Comparison of ENCODE assay signal across 8 cellular contexts in genomic region chrX:102599950-102600579, GRCh38. TPM values are rescaled to one million over a fixed set of nuclear protein-coding genes. Genes with fewer than 3 reads are reported as not detected.
DNase-seq lines count a peak whose midpoint lies in the region; ATAC-seq, FAIRE-seq and TF ChIP-seq lines count a peak whose summit lies in the region.

No MANE protein-coding gene starts in this region.

- peaks cover 9% of the 10 kb centered on the region; the same call in 1 of the 3 replicates for H3K36me3 ChIP-seq in K562 (ENCODE audit: control insufficient read depth, insufficient read depth, low read length)
- H3K36me3 ChIP-seq in kidney epithelial cell (ENCODE audit: control insufficient read depth, insufficient read depth, low read length) = no peaks in the 10 kb centered on the region

- in situ Hi-C loops in KBM-7 (cut with MboI; ENCODE audit: low pct_unique_long_range_greater_than_20kb, low sequenced_read_pairs) (no loop called here), K562 (cut with MboI) (no loop called here)

- H3K4me3 ChIP-seq in K562 (peak overlapping the region; percentile 50), kidney epithelial cell (ENCODE audit: low read depth, low read length) (peak overlapping the region; percentile 59)

- intact Hi-C loops in CD14-positive monocyte (cut with micrococcal nuclease) (no loop called here), K562 (cut with micrococcal nuclease) (loop anchor here (10.0 kb wide), 1 partner anchor 115 kb away; the partner anchor contains the start of gene GPRASP2)

- H3K27me3 ChIP-seq in K562 (ENCODE audit: control insufficient read depth in 2 of 2, insufficient read depth in 2 of 2, low read length in 2 of 2) (no peaks in the 10 kb centered on the region), kidney epithelial cell (ENCODE audit: control insufficient read depth, insufficient read depth, low read length) (no peaks in the 10 kb centered on the region)

- TF ChIP-seq CTCF in CD14-positive monocyte (IDR thresholded peaks at IDR 0.05) (no peak), K562 (IDR thresholded peaks at IDR 0.05 in 2 of 3, conservative IDR thresholded peaks at IDR 0.05 in 1 of 3; ENCODE audit: insufficient read depth in 2 of 3, low read depth in 1 of 3, low read length in 3 of 3) (no peak), kidney epithelial cell (IDR thresholded peaks at IDR 0.05; ENCODE audit: insufficient read depth, low read length, poor library complexity, severe bottlenecking) (no peak), GM10248 (IDR thresholded peaks at IDR 0.05; ENCODE audit: control extremely low read depth, extremely low read depth, low read depth, missing control alignments) (no peak)

- H4K20me1 ChIP-seq in K562 (replicated peaks; ENCODE audit: control insufficient read depth, insufficient read depth, low read length) = no peaks in the 10 kb centered on the region

- CTCF ChIA-PET in K562 (lab: Yijun Ruan, JAX; ENCODE audit: low intra/inter-chr PET ratio) (no interaction called here), GM10248 (lab: Yijun Ruan, JAX) (no interaction called here)

- H3K27me3 Mint-ChIP-seq in CD14-positive monocyte (ENCODE audit: low read depth in 3 of 3) = peaks cover 0 to 4% (median 4%) of the 10 kb centered on the region in 3 donors
- no peaks in the 10 kb centered on the region for H3K27me3 Mint-ChIP-seq in stimulated activated naive CD8-positive, alpha-beta T cell treated with anti-CD3 and anti-CD28 coated beads, Interleukin-15, amount 100 ng/mL, for 72 hours

- DNase-seq in CD14-positive monocyte (ENCODE audit: low spot score) (no peak), KBM-7 (peak; percentile 46), K562 (ENCODE audit: extremely low read depth in 1 of 4, low spot score in 3 of 4) (peak in 2 of 4 experiments; percentile 4 to 8), kidney epithelial cell (ENCODE audit: low read depth) (no peak), GM10248 (ENCODE audit: extremely low spot score) (no peak)
- no peak for DNase-seq in stimulated activated naive CD8-positive, alpha-beta T cell treated with anti-CD3 and anti-CD28 coated beads, Interleukin-15, amount 100 ng/mL, for 72 hours

- H3K9me3 ChIP-seq in K562 (replicated peaks; ENCODE audit: control insufficient read depth, insufficient read depth, low read depth, low read length) = no peaks in the 10 kb centered on the region

- WGBS in K562 (ENCODE audit: insufficient coverage, low coverage, missing lambda C conversion rate) = 4% methylated on average over 5 of the region's 6 CpGs

- H3K27ac ChIP-seq in K562 (ENCODE audit: extremely low read depth, low read depth, low read length) = peak overlapping the region; percentile 69

- ATAC-seq in GM21367 (IDR thresholded peaks at IDR 0.05; ENCODE audit: unreplicated experiment) (peak; percentile 3), K562 (peak; percentile 42), HG03108 (IDR thresholded peaks at IDR 0.05; ENCODE audit: unreplicated experiment) (no peak)
- no peak for ATAC-seq in stimulated activated naive CD8-positive, alpha-beta T cell treated with anti-CD3 and anti-CD28 coated beads, Interleukin-15, amount 100 ng/mL, for 72 hours

- H3K79me2 ChIP-seq in K562 (ENCODE audit: control insufficient read depth, insufficient read depth, low read length) = peaks cover 11% of the 10 kb centered on the region; the same call in 1 of the 3 replicates

- H3K9me1 ChIP-seq in K562 (ENCODE audit: control insufficient read depth, insufficient read depth, low read length) = no peaks in the 10 kb centered on the region

- H3K36me3 Mint-ChIP-seq in CD14-positive monocyte = peaks cover 7 to 13% of the 10 kb centered on the region in 2 donors

- POLR2A ChIA-PET in K562 (lab: Yijun Ruan, JAX) = interaction anchor here (0.5 to 1.1 kb wide), 4 partner anchors 50 to 231 kb away, joined by 3 to 4 read pairs (median 3); no protein-coding TSS in a partner anchor
- POLR2A ChIA-PET in GM10248 (lab: Yijun Ruan, JAX) = no interaction called here

- TF ChIP-seq EP300 in K562 (IDR thresholded peaks at IDR 0.05; ENCODE audit: low read length) = no peak

- TSS peak; percentile 68 for BruUV-seq in K562 (replicated peaks; lab: Mats Ljungman, UMichigan)

- H3K4me2 ChIP-seq in K562 (ENCODE audit: insufficient read depth, low read length) = peak overlapping the region; percentile 88

- H3K9ac ChIP-seq in K562 (ENCODE audit: insufficient read depth in 1 of 2, low read depth in 2 of 2, low read length in 2 of 2) = peak overlapping the region; percentile 79 to 93; a peak in 3 of 4 replicates

- no peak for TF ChIP-seq POLR2A in K562 (conservative IDR thresholded peaks at IDR 0.05)

- H3K9me3 Mint-ChIP-seq in CD14-positive monocyte = no peaks in the 10 kb centered on the region
- no peaks in the 10 kb centered on the region for H3K9me3 Mint-ChIP-seq in stimulated activated naive CD8-positive, alpha-beta T cell treated with anti-CD3 and anti-CD28 coated beads, Interleukin-15, amount 100 ng/mL, for 72 hours

- no peaks in the 10 kb centered on the region for H3K4me1 ChIP-seq in K562 (replicated peaks in 1 of 2; ENCODE audit: control insufficient read depth in 2 of 2, insufficient read depth in 2 of 2, low read length in 2 of 2)

- peaks cover 25% of the 10 kb centered on the region for H3K4me1 Mint-ChIP-seq in CD14-positive monocyte
- H3K4me1 Mint-ChIP-seq in stimulated activated naive CD8-positive, alpha-beta T cell treated with anti-CD3 and anti-CD28 coated beads, Interleukin-15, amount 100 ng/mL, for 72 hours = peaks cover 17% of the 10 kb centered on the region

- no peak for FAIRE-seq in K562 (lab: Jason Lieb, UNC)

- H3K27ac Mint-ChIP-seq in CD14-positive monocyte = peak overlapping the region; percentile 15 to 96 (median 91)
- H3K27ac Mint-ChIP-seq in stimulated activated naive CD8-positive, alpha-beta T cell treated with anti-CD3 and anti-CD28 coated beads, Interleukin-15, amount 100 ng/mL, for 72 hours = peak overlapping the region; percentile 99

- H3K4me3 Mint-ChIP-seq in CD14-positive monocyte = peak overlapping the region; percentile 99 to 100
- peak overlapping the region; percentile 99 to 100 for H3K4me3 Mint-ChIP-seq in stimulated activated naive CD8-positive, alpha-beta T cell treated with anti-CD3 and anti-CD28 coated beads, Interleukin-15, amount 100 ng/mL, for 72 hours

- H2AFZ ChIP-seq in K562 (ENCODE audit: low read depth, low read length) = peak overlapping the region; percentile 91

- no peak for TF ChIP-seq RAD21 in K562 (CRISPR knock-in tag; conservative IDR thresholded peaks at IDR 0.05 in 1 of 2, IDR thresholded peaks at IDR 0.05 in 1 of 2)

TF ChIP-seq in K562, 482 proteins besides CTCF, POLR2A, EP300 and RAD21 (continues in another document):
- TF ChIP-seq FOXK1 (CRISPR knock-in tag; IDR thresholded peaks at IDR 0.05; ENCODE audit: borderline replicate concordance) (no peak), JUN (IDR thresholded peaks at IDR 0.05; ENCODE audit: borderline replicate concordance, low read depth, low read length) (no peak), JUN (CRISPR knock-in tag; IDR thresholded peaks at IDR 0.05; ENCODE audit: borderline replicate concordance) (no peak), ZNF696 (CRISPR knock-in tag; conservative IDR thresholded peaks at IDR 0.05) (no peak), ZNF561 (CRISPR knock-in tag; conservative IDR thresholded peaks at IDR 0.05) (no peak), ZZZ3 (IDR thresholded peaks at IDR 0.05) (no peak), RNF2 (IDR thresholded peaks at IDR 0.05) (no peak), TCF7L2 (IDR thresholded peaks at IDR 0.05; ENCODE audit: low read depth, low read length) (no peak), MTA1 (IDR thresholded peaks at IDR 0.05; ENCODE audit: borderline replicate concordance) (no peak)

RNA-seq across cellular contexts. Expression of gene ARMCX5, which starts 0.8 kb away (rescaled TPM):
- polyA plus RNA-seq in CD14-positive monocyte = 1 to 10 TPM; 5.2 to 5.4 TPM
- 10.6 and 18.0 TPM in 2 replicates for total RNA-seq in K562 (2011; cell fraction: chromatin; rRNA removed; ENCODE audit: low replicate concordance)
- 7.7 and 8.2 TPM in 2 replicates for total RNA-seq in K562 (2011; cell fraction: nucleolus; rRNA removed)
- 13.3 and 16.3 TPM in 2 replicates for total RNA-seq in K562 (2011; cell fraction: nucleoplasm; rRNA removed)
- 19.8 and 22.6 TPM in 2 replicates for total RNA-seq in K562 (2014; rRNA removed)
- 18.2 and 19.3 TPM in 2 replicates for total RNA-seq in K562 (2014; rRNA removed; fragmentation: Illumina TruSeq; extraction: Trizol)
- total RNA-seq in K562 (2015; rRNA removed; fragmentation: Illumina TruSeq; extraction: Trizol) = 15.6 and 16.1 TPM in 2 replicates
- 13.4 TPM in 2 replicates for total RNA-seq in K562 (2021)
- 10.4 and 17.3 TPM in 2 replicates for polyA plus RNA-seq in K562 (2011; rRNA removed)
- 6.6 and 7.8 TPM in 2 replicates for polyA plus RNA-seq in K562 (2011; cell fraction: cytosol; rRNA removed)
- 13.7 and 14.6 TPM in 2 replicates for polyA plus RNA-seq in K562 (2011; cell fraction: nucleus; rRNA removed)
- 10.6 and 11.1 TPM in 2 replicates for polyA plus RNA-seq in K562 (2012)
- 19.9 and 22.9 TPM in 2 replicates for polyA plus RNA-seq in K562 (2014; fragmentation: Illumina TruSeq; extraction: Trizol)
- polyA plus RNA-seq in K562 (2014; fragmentation: Nextera tagmentation; extraction: Ambion mirVana) = 10 to 100 TPM; 17.3 to 29.4 TPM
- 15.1 and 17.4 TPM in 2 replicates for polyA plus RNA-seq in K562 (2014; rRNA removed)
- 16.4 and 22.8 TPM in 2 replicates for polyA minus RNA-seq in K562 (2011; rRNA and poly(A)+ RNA removed)
- polyA minus RNA-seq in K562 (2011; cell fraction: cytosol; rRNA and poly(A)+ RNA removed) = 4.3 and 5.8 TPM in 2 replicates
- 6.3 and 11.9 TPM in 2 replicates for polyA minus RNA-seq in K562 (2011; cell fraction: nucleus; rRNA and poly(A)+ RNA removed)
- total RNA-seq in kidney epithelial cell = 10.8 and 14.8 TPM in 2 replicates

RNA-seq across cellular contexts. Expression of gene GPRASP1, which starts 51.2 kb away (rescaled TPM):
- polyA plus RNA-seq in CD14-positive monocyte (under 1 TPM in 1 of 2 donors, not detected in 1; 0.03 TPM), K562 (2011; rRNA removed) (0.14 and 0.20 TPM in 2 replicates), K562 (2014; fragmentation: Illumina TruSeq; extraction: Trizol) (0.18 and 0.24 TPM in 2 replicates), K562 (2014; fragmentation: Nextera tagmentation; extraction: Ambion mirVana) (under 1 TPM; 0.01 to 0.10 TPM), K562 (2014; rRNA removed) (0.16 and 0.40 TPM in 2 replicates)
- total RNA-seq in K562 (2011; cell fraction: chromatin; rRNA removed; ENCODE audit: low replicate concordance) = 2.4 and 4.2 TPM in 2 replicates
- total RNA-seq in K562 (2011; cell fraction: nucleolus; rRNA removed) = 0.50 and 0.66 TPM in 2 replicates
- total RNA-seq in K562 (2011; cell fraction: nucleoplasm; rRNA removed) = 1.3 and 4.3 TPM in 2 replicates
- total RNA-seq in K562 (2014; rRNA removed) (0.23 and 0.29 TPM in 2 replicates), K562 (2014; rRNA removed; fragmentation: Illumina TruSeq; extraction: Trizol) (0.55 and 0.57 TPM in 2 replicates), K562 (2015; rRNA removed; fragmentation: Illumina TruSeq; extraction: Trizol) (0.49 and 0.94 TPM in 2 replicates), K562 (2021) (0.29 and 0.38 TPM in 2 replicates), kidney epithelial cell (0.41 and 1.5 TPM in 2 replicates)
- polyA plus RNA-seq in K562 (2011; cell fraction: cytosol; rRNA removed) = 0.01 and 0.07 TPM in 2 replicates
- polyA plus RNA-seq in K562 (2011; cell fraction: nucleus; rRNA removed) = 0.59 and 0.84 TPM in 2 replicates
- 0.46 and 0.65 TPM in 2 replicates for polyA plus RNA-seq in K562 (2012)
- 0.60 and 0.63 TPM in 2 replicates for polyA minus RNA-seq in K562 (2011; rRNA and poly(A)+ RNA removed)
- 0.10 TPM in 1 of 2 replicates, not detected in the other for polyA minus RNA-seq in K562 (2011; cell fraction: cytosol; rRNA and poly(A)+ RNA removed)
- polyA minus RNA-seq in K562 (2011; cell fraction: nucleus; rRNA and poly(A)+ RNA removed) = 0.54 and 1.7 TPM in 2 replicates

Comparison
In these comparisons a context has a peak if more than half of its experiments do, and no peak if none do; other contexts are left out.
1. ATAC-seq: peak in GM21367 (single experiment) and K562 (single experiment); none in stimulated activated naive CD8-positive, alpha-beta T cell treated with anti-CD3 and anti-CD28 coated beads, Interleukin-15, amount 100 ng/mL, for 72 hours (single experiment) and HG03108 (single experiment).